In genomic region chr15:33392453-33392852, GRCh38 we compare ENCODE assay signal across 25 cellular contexts.
"Had no signal": no experiment of that assay in that cellular context is flagged by ENCODE, and none has a peak within 500 bp of the region (broad histone marks: within the 10 kb centered on the region; RNA-seq: fewer than 3 reads in every experiment).

No MANE protein-coding gene starts in this region.

- H2AFZ ChIP-seq: parathyroid adenoma had no signal

- H3K27ac Mint-ChIP-seq: activated B cell treated with CpG ODN at 0.5 μM for 24 hours; activated CD4-positive, alpha-beta memory T cell treated with anti-CD3 and anti-CD28 coated beads for 36 hours; activated naive CD8-positive, alpha-beta T cell; memory B cell; naive thymus-derived CD4-positive, alpha-beta T cell; stimulated activated naive CD8-positive, alpha-beta T cell treated with anti-CD3 and anti-CD28 coated beads, Interleukin-15, Interleukin-2, amounts not matched to agents 100 ng/mL and 50 ng/mL, for 24 hours had no signal

- H3K4me3 ChIP-seq: dorsolateral prefrontal cortex, mucosa of descending colon, right lobe of liver, suprapubic skin, vagina had no signal

- H3K4me3 Mint-ChIP-seq: activated B cell treated with CpG ODN at 0.5 μM for 24 hours; activated CD4-positive, alpha-beta memory T cell treated with anti-CD3 and anti-CD28 coated beads for 36 hours; activated naive CD8-positive, alpha-beta T cell; memory B cell; naive thymus-derived CD4-positive, alpha-beta T cell; stimulated activated naive CD8-positive, alpha-beta T cell treated with anti-CD3 and anti-CD28 coated beads, Interleukin-15, Interleukin-2, amounts not matched to agents 100 ng/mL and 50 ng/mL, for 24 hours had no signal

- H3K27me3 Mint-ChIP-seq: activated B cell treated with CpG ODN at 0.5 μM for 24 hours, memory B cell had no signal

- H3K9ac ChIP-seq: parathyroid adenoma had no signal

- H3K9me3 Mint-ChIP-seq: activated B cell treated with CpG ODN at 0.5 μM for 24 hours; activated CD4-positive, alpha-beta memory T cell treated with anti-CD3 and anti-CD28 coated beads for 36 hours; memory B cell; naive thymus-derived CD4-positive, alpha-beta T cell; stimulated activated naive CD8-positive, alpha-beta T cell treated with anti-CD3 and anti-CD28 coated beads, Interleukin-15, Interleukin-2, amounts not matched to agents 100 ng/mL and 50 ng/mL, for 24 hours had no signal

- H3K27me3 ChIP-seq: dorsolateral prefrontal cortex, neutrophil, right lobe of liver, suprapubic skin, vagina had no signal

- H3K4me1 Mint-ChIP-seq: activated B cell treated with CpG ODN at 0.5 μM for 24 hours; memory B cell; naive thymus-derived CD4-positive, alpha-beta T cell had no signal

- DNase-seq: activated B cell treated with CpG ODN at 0.5 μM for 24 hours; activated CD4-positive, alpha-beta memory T cell treated with anti-CD3 and anti-CD28 coated beads for 36 hours; activated CD4-positive, alpha-beta T cell treated with anti-CD3 and anti-CD28 coated beads for 4 hours; activated T-cell treated with anti-CD3 and anti-CD28 coated beads for 4 hours; caudate nucleus; dorsolateral prefrontal cortex; erythroblast; head of caudate nucleus; mucosa of descending colon; naive thymus-derived CD4-positive, alpha-beta T cell; right lobe of liver; small intestine; stimulated activated CD4-positive, alpha-beta T cell treated with anti-CD3 and anti-CD28 coated beads, Interleukin-15, amount 100 ng/mL, for 24 hours; stimulated activated CD4-positive, alpha-beta T cell treated with anti-CD3 and anti-CD28 coated beads, Interleukin-2, amount 100 ng/mL, for 48 hours; T-helper 2 cell; trophoblast cell had no signal

- H3K36me3 Mint-ChIP-seq: activated CD4-positive, alpha-beta memory T cell treated with anti-CD3 and anti-CD28 coated beads for 36 hours; activated naive CD8-positive, alpha-beta T cell; memory B cell; naive thymus-derived CD4-positive, alpha-beta T cell had no signal

- H3K79me2 ChIP-seq: parathyroid adenoma had no signal

- H3K9me3 ChIP-seq: mucosa of descending colon, neutrophil, right lobe of liver, suprapubic skin, vagina had no signal

- H3K36me3 ChIP-seq: neutrophil, right lobe of liver, suprapubic skin, vagina had no signal

- FAIRE-seq: frontal cortex, small intestine, TTC549 had no signal

- H3K4me1 ChIP-seq: parathyroid adenoma, right lobe of liver, suprapubic skin, vagina had no signal
